In the genomic region with DNA sequence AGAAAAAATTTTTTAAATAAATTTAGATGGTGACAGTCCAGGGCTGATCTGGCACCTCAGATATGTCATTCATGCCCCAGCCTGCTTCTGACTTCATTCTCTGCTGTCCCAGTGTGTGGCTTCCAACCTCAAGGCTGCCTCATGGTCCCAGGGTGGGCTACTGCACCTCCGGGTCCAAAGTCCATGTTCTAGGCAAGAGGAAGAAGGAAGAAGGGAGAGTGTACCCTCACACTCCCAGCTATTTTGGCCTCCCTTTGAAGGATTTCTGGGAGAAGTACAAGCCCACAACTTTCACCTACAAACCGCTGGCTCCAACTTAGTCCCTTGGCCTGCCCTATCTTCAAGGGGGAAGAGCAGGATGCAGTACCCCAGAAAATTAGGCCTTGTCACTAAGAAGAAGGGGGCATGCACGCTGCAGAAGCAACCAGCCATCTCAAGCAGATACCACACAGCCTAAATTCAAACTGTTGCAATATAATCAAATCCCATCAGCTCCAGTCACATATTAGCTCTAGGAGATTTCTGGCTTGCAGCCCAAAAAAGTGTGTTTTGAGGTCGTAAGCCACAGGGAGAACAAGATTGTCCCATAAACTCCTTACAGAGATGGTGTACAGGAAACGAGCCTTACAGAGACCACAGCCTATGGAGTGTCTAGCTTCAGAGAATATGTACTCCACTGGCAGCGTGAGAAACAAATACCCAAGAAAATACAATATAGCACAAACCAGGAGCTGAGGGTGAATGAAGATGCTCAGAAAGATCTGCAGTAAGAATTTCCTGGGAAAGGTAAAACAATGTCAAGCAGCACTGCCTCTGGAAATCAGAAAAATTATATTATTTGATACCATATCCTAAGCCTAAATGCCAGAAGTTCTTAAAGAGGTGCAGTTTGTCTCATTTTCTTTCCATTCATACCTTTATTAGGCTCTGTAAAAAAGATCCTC, we compare ENCODE assay signal across 6 cellular contexts. TPM values are rescaled to one million over a fixed set of nuclear protein-coding genes. Genes with fewer than 3 reads are reported as not detected.
DNase-seq lines count a peak whose midpoint lies in the region; ATAC-seq, FAIRE-seq and TF ChIP-seq lines count a peak whose summit lies in the region.

No MANE protein-coding gene starts in this region.

- H3K27me3 ChIP-seq in astrocyte (ENCODE audit: insufficient read depth, low read length): no peaks in the 10 kb centered on the region

- no peaks in the 10 kb centered on the region for H4K20me1 ChIP-seq in astrocyte (ENCODE audit: insufficient read depth, low read length)

- TF ChIP-seq CTCF in astrocyte (IDR thresholded peaks at IDR 0.05; ENCODE audit: insufficient read depth, low read depth, low read length): no peak

- H3K4me1 ChIP-seq in astrocyte (ENCODE audit: insufficient read depth, low read length): peaks cover 5% of the 10 kb centered on the region

- peaks cover 5% of the 10 kb centered on the region for H3K27me3 Mint-ChIP-seq in astrocyte (ENCODE audit: low read depth, unreplicated experiment)
- no peaks in the 10 kb centered on the region for H3K27me3 Mint-ChIP-seq in naive thymus-derived CD8-positive, alpha-beta T cell

- no peaks in the 10 kb centered on the region for H3K79me2 ChIP-seq in astrocyte (ENCODE audit: insufficient read depth, low read length)

- H3K9me3 Mint-ChIP-seq in astrocyte (ENCODE audit: unreplicated experiment): no peaks in the 10 kb centered on the region
- H3K9me3 Mint-ChIP-seq in naive thymus-derived CD8-positive, alpha-beta T cell: no peaks in the 10 kb centered on the region

- H3K9me3 ChIP-seq in astrocyte (ENCODE audit: insufficient read depth, low read depth, low read length): no peaks in the 10 kb centered on the region

- peaks cover 1% of the 10 kb centered on the region for H3K36me3 Mint-ChIP-seq in astrocyte (ENCODE audit: low read depth, unreplicated experiment)
- H3K36me3 Mint-ChIP-seq in naive thymus-derived CD8-positive, alpha-beta T cell: peaks cover under 1 to 10% (median 2%) of the 10 kb centered on the region in 3 donors

- H3K4me2 ChIP-seq in astrocyte (ENCODE audit: low read length): peak overlapping the region; percentile 99

- POLR2A ChIA-PET in naive thymus-derived CD8-positive, alpha-beta T cell (lab: Charles Lee): interaction anchor here (0.6 to 2.9 kb wide), 4 partner anchors 13 to 173 kb away, joined by 3 to 12 read pairs (median 4); a partner anchor contains a TSS

- peak overlapping the region; percentile 93 for H3K27ac ChIP-seq in astrocyte (ENCODE audit: low read depth, low read length)

- ATAC-seq in naive thymus-derived CD8-positive, alpha-beta T cell: peak; percentile 26 to 38
- no peak for ATAC-seq in GM18511 (IDR thresholded peaks at IDR 0.05; ENCODE audit: unreplicated experiment)

- peak overlapping the region; percentile 37 for H3K27ac Mint-ChIP-seq in astrocyte (ENCODE audit: unreplicated experiment)
- no peak overlapping the region for H3K27ac Mint-ChIP-seq in naive thymus-derived CD8-positive, alpha-beta T cell

- peak overlapping the region; percentile 95 for H2AFZ ChIP-seq in astrocyte (ENCODE audit: low read depth, low read length)

- peaks cover 5% of the 10 kb centered on the region for H3K4me1 Mint-ChIP-seq in astrocyte (ENCODE audit: low read depth, unreplicated experiment)
- H3K4me1 Mint-ChIP-seq in naive thymus-derived CD8-positive, alpha-beta T cell: peaks cover 41 to 57% (median 51%) of the 10 kb centered on the region in 4 donors

- FAIRE-seq in GM18507 (lab: Jason Lieb, UNC): peak; percentile 41
- FAIRE-seq in astrocyte (lab: Jason Lieb, UNC): no peak

- H3K9ac ChIP-seq in astrocyte (ENCODE audit: low read length): peak overlapping the region; percentile 92

- H3K36me3 ChIP-seq in astrocyte (ENCODE audit: insufficient read depth, low read length): no peaks in the 10 kb centered on the region

- H3K4me3 Mint-ChIP-seq in astrocyte (ENCODE audit: unreplicated experiment): no peak overlapping the region
- H3K4me3 Mint-ChIP-seq in naive thymus-derived CD8-positive, alpha-beta T cell: no peak overlapping the region

- peak overlapping the region; percentile 97 for H3K4me3 ChIP-seq in astrocyte (ENCODE audit: insufficient read depth, low read depth, low read length)

- no peak for DNase-seq in GM18507 (ENCODE audit: extremely low spot score, insufficient read length, low read depth)
- DNase-seq in astrocyte (ENCODE audit: low read depth): no peak
- peak in 4 of 10 donors; percentile 17 to 61 (median 48) for DNase-seq in naive thymus-derived CD8-positive, alpha-beta T cell
- no peak for DNase-seq in HCEC 1CT
- no peak for DNase-seq in NCI-H2029 (lab: John Stamatoyannopoulos, UW)

RNA-seq across cellular contexts. Expression of a gene that starts 0.8 kb away (rescaled TPM):
- 31.7 and 34.1 TPM in 2 replicates for total RNA-seq in astrocyte
- total RNA-seq in naive thymus-derived CD8-positive, alpha-beta T cell: 100 to 1,000 TPM; 148 to 158 TPM
- polyA plus RNA-seq in naive thymus-derived CD8-positive, alpha-beta T cell: 100 to 1,000 TPM; 119 to 160 (median 151) TPM

RNA-seq across cellular contexts. Expression of a gene that starts 18.8 kb away (rescaled TPM):
- total RNA-seq in astrocyte: 19.9 and 25.1 TPM in 2 replicates
- 10 to 100 TPM; 24.6 to 26.8 TPM for total RNA-seq in naive thymus-derived CD8-positive, alpha-beta T cell
- 1 to 10 TPM; 2.3 to 5.8 (median 2.7) TPM for polyA plus RNA-seq in naive thymus-derived CD8-positive, alpha-beta T cell

RNA-seq across cellular contexts. Expression of a gene that starts 37.9 kb away (rescaled TPM):
- total RNA-seq in astrocyte: 22.2 and 29.9 TPM in 2 replicates
- total RNA-seq in naive thymus-derived CD8-positive, alpha-beta T cell: 100 to 1,000 TPM; 245 to 250 TPM
- 10 to 100 TPM; 39.8 to 63.0 (median 47.3) TPM for polyA plus RNA-seq in naive thymus-derived CD8-positive, alpha-beta T cell
